ENCODE assay signal across 15 cellular contexts in the genomic region with DNA sequence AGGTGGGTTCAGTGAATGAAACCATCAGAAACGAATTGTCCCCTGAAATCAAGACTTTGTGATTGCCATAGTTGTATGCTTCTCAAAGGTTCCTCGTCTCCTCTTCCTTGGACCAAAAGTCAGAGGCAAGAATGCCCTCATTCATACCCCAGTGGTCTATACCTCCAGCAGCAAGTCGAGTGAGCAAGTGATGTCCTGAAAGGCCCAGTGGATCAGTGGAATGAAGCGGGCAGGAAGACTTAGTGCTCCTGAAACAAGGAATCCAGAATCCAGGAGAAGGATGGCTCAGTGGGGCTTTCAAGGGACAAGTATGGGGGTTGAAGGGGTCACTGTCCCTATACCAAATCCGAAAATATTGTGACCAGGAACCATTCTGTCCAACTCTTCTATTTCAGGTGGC. TPM values are rescaled to one million over a fixed set of nuclear protein-coding genes. Genes with fewer than 3 reads are reported as not detected.
"Had no signal": no experiment of that assay in that cellular context is flagged by ENCODE, and none has a peak within 500 bp of the region (broad histone marks: within the 10 kb centered on the region; RNA-seq: fewer than 3 reads in every experiment).

No MANE protein-coding gene starts in this region.

- H3K27me3 ChIP-seq: pancreas had no signal

- DNase-seq: activated CD4-positive, alpha-beta T cell treated with anti-CD3 and anti-CD28 coated beads for 1 hour; activated CD4-positive, alpha-beta T cell treated with anti-CD3 and anti-CD28 coated beads, Interleukin-2, amount 50 U/mL, for 4 hours; activated naive CD4-positive, alpha-beta T cell treated with Interleukin-2 at 50 U/mL for 16 hours; activated T-cell treated with anti-CD3 and anti-CD28 coated beads for 4 hours; dermis blood vessel endothelial cell; erythroblast; pancreas; stimulated activated CD4-positive, alpha-beta T cell treated with anti-CD3 and anti-CD28 coated beads, Interleukin-12 subunit alpha, Interleukin-12 subunit beta, amount 100 ng/mL, for 4 hours; stimulated activated CD4-positive, alpha-beta T cell treated with anti-CD3 and anti-CD28 coated beads, Interleukin-2, amount 100 ng/mL, for 24 hours; T-cell; T-helper 9 cell had no signal

- H3K4me3 Mint-ChIP-seq: mesothelial cell of epicardium, T-cell had no signal

- ATAC-seq: pancreas, T-cell had no signal

- H3K36me3 ChIP-seq: pancreas, thoracic aorta had no signal

- H3K27ac ChIP-seq: pancreas, thoracic aorta had no signal

- H3K9me3 Mint-ChIP-seq: mesothelial cell of epicardium, T-cell had no signal

- H3K9me3 ChIP-seq: pancreas, thoracic aorta had no signal

- H3K4me3 ChIP-seq: pancreas, thoracic aorta had no signal

- H3K27ac Mint-ChIP-seq: mesothelial cell of epicardium, T-cell had no signal

RNA-seq across cellular contexts. Expression of gene PNMT, which starts 26.3 kb away (rescaled TPM):
- total RNA-seq: bronchial epithelial cell had no signal
- polyA plus RNA-seq: keratinocyte had no signal

RNA-seq across cellular contexts. Expression of gene TCAP, which starts 29.4 kb away (rescaled TPM):
- total RNA-seq: bronchial epithelial cell had no signal
